Comparison of ENCODE assay signal across 8 cellular contexts in genomic region chr11:17353228-17354021, GRCh38. TPM values are rescaled to one million over a fixed set of nuclear protein-coding genes. Genes with fewer than 3 reads are reported as not detected.
DNase-seq lines count a peak whose midpoint lies in the region; ATAC-seq and TF ChIP-seq lines count a peak whose summit lies in the region.

No MANE protein-coding gene starts in this region.

- peak overlapping the region; percentile 59 to 83 (median 79) for H3K27ac Mint-ChIP-seq in IgD-negative memory B cell
- peak overlapping the region; percentile 75 for H3K27ac Mint-ChIP-seq in stimulated activated naive B cell treated with anti-CD40 and anti-IgM and Interleukin-4, amounts not matched to agents 10 μg/mL and 1 μg/mL and 100 μg/mL, for 72 hours

- no peaks in the 10 kb centered on the region for H3K36me3 Mint-ChIP-seq in IgD-negative memory B cell
- H3K36me3 Mint-ChIP-seq in stimulated activated naive B cell treated with anti-CD40 and anti-IgM and Interleukin-4, amounts not matched to agents 10 μg/mL and 1 μg/mL and 100 μg/mL, for 72 hours: peaks cover 5 to 7% of the 10 kb centered on the region in 2 donors

- H3K27me3 Mint-ChIP-seq in IgD-negative memory B cell: peaks cover 30% of the 10 kb centered on the region
- peaks cover 7 to 9% of the 10 kb centered on the region in 2 donors for H3K27me3 Mint-ChIP-seq in stimulated activated naive B cell treated with anti-CD40 and anti-IgM and Interleukin-4, amounts not matched to agents 10 μg/mL and 1 μg/mL and 100 μg/mL, for 72 hours

- H3K9me3 Mint-ChIP-seq in IgD-negative memory B cell: peaks cover 0 to 7% (median 3%) of the 10 kb centered on the region in 3 donors
- H3K9me3 Mint-ChIP-seq in stimulated activated naive B cell treated with anti-CD40 and anti-IgM and Interleukin-4, amounts not matched to agents 10 μg/mL and 1 μg/mL and 100 μg/mL, for 72 hours: no peaks in the 10 kb centered on the region

- in situ Hi-C loops in GM13977 (cut with MboI; ENCODE audit: low pct_unique_long_range_greater_than_20kb, low sequenced_read_pairs, unreplicated experiment): no loop called here

- H3K4me3 ChIP-seq in PC-9 (peak overlapping the region; percentile 72), muscle layer of duodenum (ENCODE audit: low read depth in 1 of 2, low read length in 2 of 2) (peak overlapping the region; percentile 69 to 73)

- peak overlapping the region; percentile 80 to 96 (median 90) for H3K4me3 Mint-ChIP-seq in IgD-negative memory B cell
- H3K4me3 Mint-ChIP-seq in stimulated activated naive B cell treated with anti-CD40 and anti-IgM and Interleukin-4, amounts not matched to agents 10 μg/mL and 1 μg/mL and 100 μg/mL, for 72 hours: peak overlapping the region; percentile 84 to 88

- H3K79me2 ChIP-seq in PC-9 (ENCODE audit: low read depth): no peaks in the 10 kb centered on the region

- POLR2A ChIA-PET in PC-9 (lab: Charles Lee; ENCODE audit: unreplicated experiment): no interaction called here

- no peaks in the 10 kb centered on the region for H3K9me2 ChIP-seq in PC-9 (ENCODE audit: insufficient read depth)

- H3K27me3 ChIP-seq in PC-9 (ENCODE audit: insufficient read depth, low read depth): no peaks in the 10 kb centered on the region
- H3K27me3 ChIP-seq in muscle layer of duodenum (ENCODE audit: low read depth, low read length): no peaks in the 10 kb centered on the region

- H3K9me3 ChIP-seq in PC-9 (ENCODE audit: insufficient read depth, low read depth) (no peaks in the 10 kb centered on the region), muscle layer of duodenum (ENCODE audit: control insufficient read depth in 1 of 2, low read length in 2 of 2) (no peaks in the 10 kb centered on the region)

- H3K36me3 ChIP-seq in PC-9 (ENCODE audit: low read depth) (no peaks in the 10 kb centered on the region), muscle layer of duodenum (ENCODE audit: control insufficient read depth in 1 of 2, insufficient read depth in 2 of 2, low read length in 2 of 2) (no peaks in the 10 kb centered on the region)

- no peak overlapping the region for H3K27ac ChIP-seq in PC-9
- H3K27ac ChIP-seq in muscle layer of duodenum (ENCODE audit: low read length): peak overlapping the region; percentile 42

- H3K4me2 ChIP-seq in PC-9: peak overlapping the region; percentile 84

- CTCF ChIA-PET in PC-9 (lab: Charles Lee): no interaction called here

- peaks cover 30% of the 10 kb centered on the region for H3F3A ChIP-seq in PC-9 (ENCODE audit: insufficient read depth, low read depth)

- no TSS peak for BruUV-seq in PC-9 (replicated peaks; lab: Mats Ljungman, UMichigan)

- H4K20me1 ChIP-seq in PC-9 (ENCODE audit: insufficient read depth): no peaks in the 10 kb centered on the region

- DNase-seq in GM13977 (ENCODE audit: low spot score) (peak; percentile 66), PC-9 (peak; percentile 42 to 51), activated T-helper 1 cell treated with Interleukin-2 at 50 U/mL for 16 hours (ENCODE audit: low read depth) (peak; percentile 31), fibroblast of gingiva (ENCODE audit: low read depth) (peak; percentile 79)
- DNase-seq in stimulated activated naive B cell treated with anti-CD40 and anti-IgM and Interleukin-4, amounts not matched to agents 10 μg/mL and 1 μg/mL and 100 μg/mL, for 72 hours: peak; percentile 40

- TF ChIP-seq CTCF in GM13977 (IDR thresholded peaks at IDR 0.05; ENCODE audit: extremely low read depth, insufficient read depth, missing control alignments): peak; percentile 9
- no peak for TF ChIP-seq CTCF in PC-9 (conservative IDR thresholded peaks at IDR 0.05)

- H3K4me1 ChIP-seq in PC-9 (replicated peaks; ENCODE audit: insufficient read depth) (0 out of 2 replicates have a peak, but pooled peaks cover 4% of the 10 kb centered on the region), muscle layer of duodenum (ENCODE audit: control insufficient read depth in 1 of 2, insufficient read depth in 2 of 2, low read length in 2 of 2) (peaks cover 4 to 17% of the 10 kb centered on the region in 2 donors)

- peak overlapping the region; percentile 98 for H2AFZ ChIP-seq in PC-9

- intact Hi-C loops in PC-9 (cut with micrococcal nuclease; ENCODE audit: unreplicated experiment): loop anchor here (5.0 kb wide), 1 partner anchor 121 kb away; no protein-coding TSS in a partner anchor

- peaks cover 17 to 31% (median 22%) of the 10 kb centered on the region in 3 donors for H3K4me1 Mint-ChIP-seq in IgD-negative memory B cell
- peaks cover 9 to 39% of the 10 kb centered on the region in 2 donors for H3K4me1 Mint-ChIP-seq in stimulated activated naive B cell treated with anti-CD40 and anti-IgM and Interleukin-4, amounts not matched to agents 10 μg/mL and 1 μg/mL and 100 μg/mL, for 72 hours

- peak; percentile 41 to 51 for ATAC-seq in stimulated activated naive B cell treated with anti-CD40 and anti-IgM and Interleukin-4, amounts not matched to agents 10 μg/mL and 1 μg/mL and 100 μg/mL, for 72 hours (replicated peaks)
- ATAC-seq in HG02970 (IDR thresholded peaks at IDR 0.05; ENCODE audit: low FRiP score, unreplicated experiment): no peak

RNA-seq across cellular contexts. Expression of gene NCR3LG1, which starts 1.8 kb away (rescaled TPM):
- not detected for polyA plus RNA-seq in IgD-negative memory B cell
- 0.15 and 0.33 TPM in 2 replicates for total RNA-seq in PC-9 (2021)

RNA-seq across cellular contexts. Expression of gene KCNJ11, which starts 35.0 kb away (rescaled TPM):
- polyA plus RNA-seq in IgD-negative memory B cell: 0.80 TPM
- 0.26 and 0.93 TPM in 2 replicates for total RNA-seq in PC-9 (2021)
